Comparison of ENCODE assay signal across 28 cellular contexts in the genomic region with DNA sequence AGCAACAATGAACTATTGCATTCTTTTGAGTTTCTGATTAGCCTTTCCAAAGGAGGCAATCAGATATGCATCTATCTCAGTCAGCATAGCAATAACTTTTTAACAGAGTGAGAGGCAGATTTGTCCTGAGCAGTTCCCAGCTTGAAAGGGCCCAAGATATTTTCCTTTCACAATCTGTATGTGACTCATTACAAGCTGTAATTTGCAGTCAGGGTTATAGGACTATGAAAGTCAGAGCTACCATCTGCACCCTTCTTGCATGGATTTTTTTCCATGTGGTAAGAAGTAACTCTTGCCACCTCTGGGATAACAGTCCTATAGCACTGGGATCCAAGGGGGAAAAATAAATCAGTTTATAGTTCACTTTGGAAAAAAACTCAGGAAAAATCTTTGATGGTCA.
"Had no signal": no experiment of that assay in that cellular context is flagged by ENCODE, and none has a peak within 500 bp of the region (broad histone marks: within the 10 kb centered on the region; RNA-seq: fewer than 3 reads in every experiment).

No MANE protein-coding gene starts in this region.

- H3K27me3 ChIP-seq: adrenal gland, body of pancreas, esophagus muscularis mucosa, left lung, pancreas, right atrium auricular region, stomach, thyroid gland, upper lobe of left lung, vagina had no signal

- DNase-seq: activated CD4-positive, alpha-beta T cell treated with anti-CD3 and anti-CD28 coated beads for 48 hours; activated CD4-positive, alpha-beta T cell treated with anti-CD3 and anti-CD28 coated beads, Interleukin-2, amount 50 U/mL, for 48 hours; activated CD8-positive, alpha-beta memory T cell treated with anti-CD3 and anti-CD28 coated beads for 24 hours; activated effector memory CD4-positive, alpha-beta T cell treated with Interleukin-2 at 50 U/mL for 16 hours; activated naive CD4-positive, alpha-beta T cell treated with Interleukin-2 at 50 U/mL for 16 hours; activated naive CD8-positive, alpha-beta T cell treated with anti-CD3 and anti-CD28 coated beads for 36 hours; adrenal gland; aorta; body of pancreas; endodermal cell; kidney glomerular epithelial cell; left lung; lower lobe of right lung; mucosa of descending colon; pancreas; psoas muscle; stimulated activated CD4-positive, alpha-beta T cell treated with anti-CD3 and anti-CD28 coated beads, Interleukin-15, amount 100 ng/mL, for 24 hours; stimulated activated CD4-positive, alpha-beta T cell treated with anti-CD3 and anti-CD28 coated beads, Interleukin-2, amount 100 ng/mL, for 24 hours; stimulated activated naive B cell treated with anti-CD40 and anti-IgM and Interleukin-4, amounts not matched to agents 10 μg/mL and 1 μg/mL and 100 μg/mL, for 72 hours; stomach; thyroid gland; upper lobe of left lung had no signal

- H3K9me3 ChIP-seq: adrenal gland, body of pancreas, esophagus muscularis mucosa, lower lobe of right lung, mucosa of descending colon, pancreas, psoas muscle, right atrium auricular region, stomach, thyroid gland, upper lobe of left lung, vagina had no signal

- H3K27ac ChIP-seq: adrenal gland, body of pancreas, esophagus muscularis mucosa, left lung, lower lobe of right lung, pancreas, psoas muscle, right atrium auricular region, stomach, thyroid gland, upper lobe of left lung, vagina, VCaP had no signal

- H3K36me3 ChIP-seq: adrenal gland, esophagus muscularis mucosa, left lung, lower lobe of right lung, pancreas, right atrium auricular region, stomach, thyroid gland, upper lobe of left lung, vagina had no signal

- H3K4me1 Mint-ChIP-seq: activated naive CD8-positive, alpha-beta T cell treated with anti-CD3 and anti-CD28 coated beads for 36 hours; stimulated activated naive B cell treated with anti-CD40 and anti-IgM and Interleukin-4, amounts not matched to agents 10 μg/mL and 1 μg/mL and 100 μg/mL, for 72 hours had no signal

- H3K9me3 Mint-ChIP-seq: activated naive CD8-positive, alpha-beta T cell treated with anti-CD3 and anti-CD28 coated beads for 36 hours had no signal

- ATAC-seq: activated CD4-positive, CD25-positive, alpha-beta regulatory T cell treated with anti-CD3 and anti-CD28 coated beads, Interleukin-2, amount 50 U/mL, for 24 hours; body of pancreas; left lung; lower lobe of right lung; mucosa of descending colon; pancreas; psoas muscle; stimulated activated naive B cell treated with anti-CD40 and anti-IgM and Interleukin-4, amounts not matched to agents 10 μg/mL and 1 μg/mL and 100 μg/mL, for 72 hours had no signal

- H3K4me3 ChIP-seq: adrenal gland, body of pancreas, esophagus muscularis mucosa, left lung, lower lobe of right lung, mucosa of descending colon, pancreas, psoas muscle, right atrium auricular region, stomach, thyroid gland, upper lobe of left lung, vagina had no signal

- H3K4me3 Mint-ChIP-seq: activated naive CD8-positive, alpha-beta T cell treated with anti-CD3 and anti-CD28 coated beads for 36 hours; dendritic cell treated with granulocyte-macrophage colony-stimulating factor and Interleukin-4, amounts not matched to agents 40 ng/mL and 50 ng/mL, for 4 days; endodermal cell; stimulated activated naive B cell treated with anti-CD40 and anti-IgM and Interleukin-4, amounts not matched to agents 10 μg/mL and 1 μg/mL and 100 μg/mL, for 72 hours had no signal

- H3K4me1 ChIP-seq: adrenal gland, body of pancreas, esophagus muscularis mucosa, left lung, lower lobe of right lung, pancreas, psoas muscle, right atrium auricular region, stomach, thyroid gland, upper lobe of left lung, vagina had no signal

- H3K27ac Mint-ChIP-seq: activated naive CD8-positive, alpha-beta T cell treated with anti-CD3 and anti-CD28 coated beads for 36 hours; dendritic cell treated with granulocyte-macrophage colony-stimulating factor and Interleukin-4, amounts not matched to agents 40 ng/mL and 50 ng/mL, for 4 days; endodermal cell; stimulated activated naive B cell treated with anti-CD40 and anti-IgM and Interleukin-4, amounts not matched to agents 10 μg/mL and 1 μg/mL and 100 μg/mL, for 72 hours had no signal

- H3K27me3 Mint-ChIP-seq: activated naive CD8-positive, alpha-beta T cell treated with anti-CD3 and anti-CD28 coated beads for 36 hours; dendritic cell treated with granulocyte-macrophage colony-stimulating factor and Interleukin-4, amounts not matched to agents 40 ng/mL and 50 ng/mL, for 4 days; stimulated activated naive B cell treated with anti-CD40 and anti-IgM and Interleukin-4, amounts not matched to agents 10 μg/mL and 1 μg/mL and 100 μg/mL, for 72 hours had no signal

- H3K36me3 Mint-ChIP-seq: activated naive CD8-positive, alpha-beta T cell treated with anti-CD3 and anti-CD28 coated beads for 36 hours; stimulated activated naive B cell treated with anti-CD40 and anti-IgM and Interleukin-4, amounts not matched to agents 10 μg/mL and 1 μg/mL and 100 μg/mL, for 72 hours had no signal
